In genomic region chr4:663046-663437, GRCh38 we compare ENCODE assay signal across 8 cellular contexts. TPM values are rescaled to one million over a fixed set of nuclear protein-coding genes. Genes with fewer than 3 reads are reported as not detected.
DNase-seq lines count a peak whose midpoint lies in the region; ATAC-seq and TF ChIP-seq lines count a peak whose summit lies in the region.

No MANE protein-coding gene starts in this region.

- peaks cover 3% of the 10 kb centered on the region for H3K36me3 Mint-ChIP-seq in T-helper 17 cell (ENCODE audit: low read depth)

- H3K36me3 ChIP-seq in iPS DF 6.9 (ENCODE audit: control insufficient read depth, insufficient read depth, low read length) (no peaks in the 10 kb centered on the region), gastrocnemius medialis (no peaks in the 10 kb centered on the region)

- H3K27ac ChIP-seq in iPS DF 6.9 (ENCODE audit: low read length) (no peak overlapping the region), gastrocnemius medialis (no peak overlapping the region)

- intact Hi-C loops in gastrocnemius medialis (cut with DNase I; ENCODE audit: low total_unique reads): no loop called here

- no peaks in the 10 kb centered on the region for H3K9me3 ChIP-seq in T-helper 17 cell (ENCODE audit: control insufficient read depth, low read length, poor library complexity, severe bottlenecking)
- no peaks in the 10 kb centered on the region for H3K9me3 ChIP-seq in iPS DF 6.9 (ENCODE audit: control insufficient read depth, insufficient read depth, low read length)
- no peaks in the 10 kb centered on the region for H3K9me3 ChIP-seq in gastrocnemius medialis

- H3K4me1 ChIP-seq in iPS DF 6.9 (ENCODE audit: control insufficient read depth, insufficient read depth, low read length) (no peaks in the 10 kb centered on the region; the same call in 1 of the 2 replicates), gastrocnemius medialis (peaks cover 0 to 4% of the 10 kb centered on the region in 2 donors)

- no peaks in the 10 kb centered on the region; the same call in 1 of the 2 replicates for H3K27me3 ChIP-seq in iPS DF 6.9 (ENCODE audit: control insufficient read depth, insufficient read depth, low read length)
- H3K27me3 ChIP-seq in gastrocnemius medialis: peaks cover 27 to 56% (median 47%) of the 10 kb centered on the region in 3 donors

- peak overlapping the region; percentile 54; the same call in 1 of the 2 replicates for H3K4me3 ChIP-seq in iPS DF 6.9 (ENCODE audit: low read length)
- peak overlapping the region in 3 of 4 donors; percentile 38 to 50 (median 39) for H3K4me3 ChIP-seq in gastrocnemius medialis

- no peak for TF ChIP-seq POLR2A in gastrocnemius medialis (IDR thresholded peaks at IDR 0.05)

- ATAC-seq in GM18498 (IDR thresholded peaks at IDR 0.05; ENCODE audit: unreplicated experiment): peak; percentile 4
- ATAC-seq in T-helper 17 cell: no peak
- no peak for ATAC-seq in gastrocnemius medialis
- ATAC-seq in GM21717 (IDR thresholded peaks at IDR 0.05; ENCODE audit: unreplicated experiment): no peak

- H3K27ac Mint-ChIP-seq in T-helper 17 cell: peak overlapping the region; percentile 89

- H3K4me1 Mint-ChIP-seq in T-helper 17 cell: peaks cover 7% of the 10 kb centered on the region

- H3K4me3 Mint-ChIP-seq in T-helper 17 cell: peak overlapping the region; percentile 89

- no CpG with 5 or more reads among the region's 20 CpGs for WGBS in iPS DF 6.9 (ENCODE audit: insufficient coverage, insufficient read length)

- no peaks in the 10 kb centered on the region for H3K27me3 Mint-ChIP-seq in T-helper 17 cell

- TF ChIP-seq CTCF in gastrocnemius medialis (IDR thresholded peaks at IDR 0.05 in 4 of 5, conservative IDR thresholded peaks at IDR 0.05 in 1 of 5): no peak

- no peak for DNase-seq in T-helper 17 cell
- no peak for DNase-seq in iPS DF 6.9 (ENCODE audit: low read depth, low spot score)
- DNase-seq in gastrocnemius medialis: peak in 1 of 2 donors; percentile 5
- DNase-seq in C1 segment of cervical spinal cord (lab: John Stamatoyannopoulos, UW): no peak
- DNase-seq in DMS114 treated with DMSO at 0.1 percent for 48 hours (lab: John Stamatoyannopoulos, UW; ENCODE audit: unreplicated experiment): no peak
- no peak for DNase-seq in middle frontal gyrus (ENCODE audit: extremely low spot score, low spot score)

- in situ Hi-C loops in gastrocnemius medialis (cut with MboI; ENCODE audit: low sequenced_read_pairs in 4 of 4): no loop called here

RNA-seq across cellular contexts. Expression of gene ATP5ME, which starts 11.0 kb away (rescaled TPM):
- total RNA-seq in T-helper 17 cell (100 to 1,000 TPM in 1 of 2 donors, 10 to 100 TPM in 1; 98.4 to 120 TPM), gastrocnemius medialis (100 to 1,000 TPM in 1 of 4 donors, 10 to 100 TPM in 3; 24.7 to 172 (median 91.5) TPM)

RNA-seq across cellular contexts. Expression of gene MYL5, which starts 11.3 kb away (rescaled TPM):
- total RNA-seq in T-helper 17 cell (10 to 100 TPM; 20.3 to 22.9 TPM), gastrocnemius medialis (10 to 100 TPM in 1 of 4 donors, 1 to 10 TPM in 3; 1.3 to 20.3 (median 3.6) TPM)

RNA-seq across cellular contexts. Expression of gene SLC49A3, which starts 25.9 kb away (rescaled TPM):
- total RNA-seq in T-helper 17 cell (1 to 10 TPM; 1.1 to 2.7 TPM), gastrocnemius medialis (1 to 10 TPM; 1.3 to 3.4 (median 2.2) TPM)

RNA-seq across cellular contexts. Expression of gene PDE6B, which starts 37.7 kb away (rescaled TPM):
- total RNA-seq in T-helper 17 cell (10 to 100 TPM; 10.2 to 11.5 TPM), gastrocnemius medialis (not detected)

RNA-seq across cellular contexts. Expression of gene PCGF3, which starts 42.6 kb away (rescaled TPM):
- total RNA-seq in T-helper 17 cell (10 to 100 TPM; 31.3 to 38.0 TPM), gastrocnemius medialis (10 to 100 TPM; 14.5 to 31.9 (median 21.6) TPM)
